Comparison of ENCODE assay signal across 10 cellular contexts in genomic region chr1:100719490-100719889, GRCh38. TPM values are rescaled to one million over a fixed set of nuclear protein-coding genes. Genes with fewer than 3 reads are reported as not detected.
DNase-seq lines count a peak whose midpoint lies in the region; TF ChIP-seq lines count a peak whose summit lies in the region.
"Had no signal": no experiment of that assay in that cellular context is flagged by ENCODE, and none has a peak within 500 bp of the region (broad histone marks: within the 10 kb centered on the region; RNA-seq: fewer than 3 reads in every experiment).

VCAM1 (plus strand) TSS chr1:100719742; CDS start chr1:100719861, 119 bp downstream.

- peak within 1 kb of the TSS in 1 of 3 experiments; percentile 63; a peak in 3 of 7 replicates for H3K27ac Mint-ChIP-seq in H9
- no peak within 1 kb of the TSS for H3K27ac Mint-ChIP-seq in nephron progenitor cell

- H3K79me1 ChIP-seq in H9 (ENCODE audit: insufficient read depth, low read depth, low read length, poor library complexity, severe bottlenecking): no peaks in the 10 kb centered on the region

- no peak within 1 kb of the TSS for H3K4ac ChIP-seq in H9 (ENCODE audit: low read depth, low read length)

- H4K5ac ChIP-seq in H9 (ENCODE audit: insufficient read length, low read depth, low read length): no peak within 1 kb of the TSS

- H4K8ac ChIP-seq in H9 (replicated peaks; ENCODE audit: insufficient read length, low read depth, low read length): no peak within 1 kb of the TSS

- no peaks in the 10 kb centered on the region for H3K79me2 ChIP-seq in H9 (ENCODE audit: insufficient read depth, low read length)

- H3K36me3 Mint-ChIP-seq in H9 (ENCODE audit: insufficient read depth in 1 of 3, low read depth in 3 of 3): no peaks in the 10 kb centered on the region
- H3K36me3 Mint-ChIP-seq in nephron progenitor cell (ENCODE audit: low read depth): no peaks in the 10 kb centered on the region

- H3K4me1 ChIP-seq in H9 (ENCODE audit: insufficient read depth, low read length) (no peaks in the 10 kb centered on the region), BE2C (no peaks in the 10 kb centered on the region)

- H3K4me3 ChIP-seq in AG04449 (ENCODE audit: low read depth, low read length) (peak within 1 kb of the TSS; percentile 34), dorsolateral prefrontal cortex (peak within 1 kb of the TSS in 45 of 59 donors; percentile 2 to 54 (median 29)), BE2C (ENCODE audit: low read depth, low read length) (no peak within 1 kb of the TSS)
- H3K4me3 ChIP-seq: BLaER1 treated with 17β-estradiol and CSF1 and Interleukin-3, amounts not matched to agents 10 nM and 100 nM had no signal

- no peak within 1 kb of the TSS for H2BK15ac ChIP-seq in H9 (ENCODE audit: low read depth, low read length)

- peak within 1 kb of the TSS; percentile 86 for H2AFZ ChIP-seq in H9 (ENCODE audit: low read length)

- H3K27me3 ChIP-seq in H9 (ENCODE audit: insufficient read depth, low read length) (no peaks in the 10 kb centered on the region), dorsolateral prefrontal cortex (peaks cover 0 to 5% (median 0%) of the 10 kb centered on the region in 45 donors), BE2C (peaks cover 26% of the 10 kb centered on the region)
- H3K27me3 ChIP-seq: BLaER1 treated with 17β-estradiol and CSF1 and Interleukin-3, amounts not matched to agents 10 nM and 100 nM had no signal

- H2BK5ac ChIP-seq in H9 (ENCODE audit: insufficient read length, low read length): no peak within 1 kb of the TSS

- no peaks in the 10 kb centered on the region for H3K23me2 ChIP-seq in H9 (ENCODE audit: insufficient read length, low read depth, low read length, poor library complexity, severe bottlenecking)

- H2BK20ac ChIP-seq in H9 (ENCODE audit: low read depth, low read length, poor library complexity, severe bottlenecking): no peak within 1 kb of the TSS

- CTCF ChIA-PET in AG04449 (lab: Yijun Ruan, JAX): interaction anchor here (1.3 kb wide), 1 partner anchor 12 kb away, joined by 5 read pairs; no protein-coding TSS in a partner anchor

- H3K9me3 Mint-ChIP-seq in H9 (no peaks in the 10 kb centered on the region), nephron progenitor cell (no peaks in the 10 kb centered on the region)

- TF ChIP-seq CTCF in AG04449 (IDR thresholded peaks at IDR 0.05; ENCODE audit: insufficient read depth, low read length, missing control alignments) (no peak), H9 (conservative IDR thresholded peaks at IDR 0.05) (no peak), dorsolateral prefrontal cortex (IDR thresholded peaks at IDR 0.05 in 54 of 56, conservative IDR thresholded peaks at IDR 0.05 in 2 of 56; ENCODE audit: low read depth in 1 of 56, partially characterized antibody in 56 of 56) (no peak), nephron progenitor cell (IDR thresholded peaks at IDR 0.05) (no peak), BE2C (IDR thresholded peaks at IDR 0.05; ENCODE audit: low read depth, low read length) (no peak)

- H3K9me3 ChIP-seq in H9 (ENCODE audit: control insufficient read depth, low read depth, low read length) (no peaks in the 10 kb centered on the region), BE2C (no peaks in the 10 kb centered on the region)

- no CpG with 5 or more reads among the region's 7 CpGs for WGBS in H9 (ENCODE audit: extremely low coverage, insufficient read length, low lambda C conversion rate)

- POLR2A ChIA-PET in AG04449 (lab: Yijun Ruan, JAX): interaction anchor here (1.1 kb wide), 1 partner anchor 91 kb away, joined by 4 read pairs; no protein-coding TSS in a partner anchor

- DNase-seq in AG04449 (ENCODE audit: low read depth, low spot score): no peak
- DNase-seq in H9: peak; percentile 38
- DNase-seq in dorsolateral prefrontal cortex: no peak
- DNase-seq in nephron progenitor cell: peak; percentile 15
- no peak for DNase-seq in stimulated activated CD4-positive, alpha-beta T cell treated with anti-CD3 and anti-CD28 coated beads, Interleukin-4, amount 100 ng/mL, for 24 hours
- no peak for DNase-seq in stimulated activated CD4-positive, alpha-beta T cell treated with anti-CD3 and anti-CD28 coated beads, Interleukin-2, amount 100 ng/mL, for 24 hours
- DNase-seq in BE2C: no peak
- no peak for DNase-seq in AML-193 (lab: John Stamatoyannopoulos, UW)
- DNase-seq: islet precursor cell had no signal

- H4K20me1 ChIP-seq in H9 (ENCODE audit: control insufficient read depth, insufficient read depth, insufficient read length): no peaks in the 10 kb centered on the region
- H4K20me1 ChIP-seq: BLaER1 treated with 17β-estradiol and CSF1 and Interleukin-3, amounts not matched to agents 10 nM and 100 nM had no signal

- no peak within 1 kb of the TSS for H2AK5ac ChIP-seq in H9 (ENCODE audit: insufficient read length, low read length)

- H3K4me3 Mint-ChIP-seq in H9 (no peak within 1 kb of the TSS), nephron progenitor cell (peak within 1 kb of the TSS; percentile 75)

- no peak within 1 kb of the TSS for H3T11ph ChIP-seq in H9 (ENCODE audit: low read length)

- no peak within 1 kb of the TSS for H2BK12ac ChIP-seq in H9 (ENCODE audit: insufficient read length, low read depth, low read length)

- H3K27ac ChIP-seq in H9 (ENCODE audit: insufficient read length, low read depth, low read length): no peak within 1 kb of the TSS
- H3K27ac ChIP-seq in dorsolateral prefrontal cortex: peak within 1 kb of the TSS in 6 of 59 donors; percentile 0 to 43 (median 20)
- H3K27ac ChIP-seq: BLaER1 treated with 17β-estradiol and CSF1 and Interleukin-3, amounts not matched to agents 10 nM and 100 nM had no signal

- no peak within 1 kb of the TSS for H3K4me2 ChIP-seq in H9 (ENCODE audit: insufficient read depth, insufficient read length, low read length)
- H3K4me2 ChIP-seq: BLaER1 treated with 17β-estradiol and CSF1 and Interleukin-3, amounts not matched to agents 10 nM and 100 nM had no signal

- H4K91ac ChIP-seq in H9 (ENCODE audit: insufficient read length, low read depth, low read length): no peak within 1 kb of the TSS

- intact Hi-C loops in dorsolateral prefrontal cortex (cut with DNase I): no loop called here

- H3K4me1 Mint-ChIP-seq in H9: peaks cover 6 to 11% of the 10 kb centered on the region in 2 experiments
- H3K4me1 Mint-ChIP-seq in nephron progenitor cell: peaks cover 28% of the 10 kb centered on the region

- H3K23ac ChIP-seq in H9 (ENCODE audit: insufficient read length, low read depth, low read length): no peak within 1 kb of the TSS

- no peak within 1 kb of the TSS for H3K18ac ChIP-seq in H9 (ENCODE audit: insufficient read length, low read depth, low read length)

- H3K56ac ChIP-seq in H9 (ENCODE audit: insufficient read length, low read depth, low read length): no peak within 1 kb of the TSS

- H3K36me3 ChIP-seq in BE2C: no peaks in the 10 kb centered on the region
- H3K36me3 ChIP-seq: BLaER1 treated with 17β-estradiol and CSF1 and Interleukin-3, amounts not matched to agents 10 nM and 100 nM had no signal

- H2BK120ac ChIP-seq in H9 (ENCODE audit: low read depth, low read length, poor library complexity, severe bottlenecking): no peak within 1 kb of the TSS

- no peaks in the 10 kb centered on the region for H3K27me3 Mint-ChIP-seq in H9 (ENCODE audit: low read depth)
- H3K27me3 Mint-ChIP-seq in nephron progenitor cell (ENCODE audit: low read depth, poor library complexity): peaks cover 4% of the 10 kb centered on the region

- H3K14ac ChIP-seq in H9 (ENCODE audit: insufficient read depth, low read length): no peak within 1 kb of the TSS

- no peak within 1 kb of the TSS for H3K9ac ChIP-seq in H9 (ENCODE audit: extremely low read depth, insufficient read length, low read length)
- H3K9ac ChIP-seq: BLaER1 treated with 17β-estradiol and CSF1 and Interleukin-3, amounts not matched to agents 10 nM and 100 nM had no signal

RNA-seq across cellular contexts. Expression of gene VCAM1, which starts in this region (rescaled TPM):
- total RNA-seq in H9 (2021) (0.07 TPM in 1 of 2 replicates, not detected in the other), dorsolateral prefrontal cortex (10 to 100 TPM in 6 of 120 experiments, 1 to 10 TPM in 109, under 1 TPM in 5; 0.66 to 34.7 (median 2.9) TPM)
- polyA plus RNA-seq in BE2C (2012; ENCODE audit: insufficient read depth, insufficient read length, low read depth): not detected

Comparison
In these comparisons a context has a peak if more than half of its experiments do, and no peak if none do; other contexts are left out.
1. Peak in DNase-seq in H9; RNA of the gene not detected or under 1 TPM.